Comparison of ENCODE assay signal across 8 cellular contexts in genomic region chr17:73166731-73167581, GRCh38. TPM values are rescaled to one million over a fixed set of nuclear protein-coding genes. Genes with fewer than 3 reads are reported as not detected.
DNase-seq lines count a peak whose midpoint lies in the region; ATAC-seq and TF ChIP-seq lines count a peak whose summit lies in the region.

No MANE protein-coding gene starts in this region.

- no peaks in the 10 kb centered on the region for H3K36me3 ChIP-seq in MG63

- peak; percentile 79 for DNase-seq in GM12865 (ENCODE audit: low read depth)
- DNase-seq in activated CD8-positive, alpha-beta T cell treated with anti-CD3 and anti-CD28 coated beads for 36 hours: peak; percentile 52
- DNase-seq in memory B cell (ENCODE audit: low spot score in 2 of 2): no peak
- DNase-seq in NCI-H2171 treated with DMSO at 0.1 percent for 48 hours (lab: John Stamatoyannopoulos, UW): no peak
- DNase-seq in MG63: no peak
- DNase-seq in NCI-H2107 treated with DMSO at 0.1 percent for 48 hours (lab: John Stamatoyannopoulos, UW; ENCODE audit: unreplicated experiment): no peak
- DNase-seq in NCI-H2227 treated with DMSO at 0.1 percent for 48 hours (lab: John Stamatoyannopoulos, UW): no peak

- peaks cover 46% of the 10 kb centered on the region for H3K27me3 ChIP-seq in MG63

- CTCF ChIA-PET in activated CD8-positive, alpha-beta T cell treated with anti-CD3 and anti-CD28 coated beads for 36 hours (lab: Charles Lee): interaction anchor here (1.8 to 2.7 kb wide), 3 partner anchors 11 to 440 kb away, joined by 4 to 16 read pairs (median 5); no protein-coding TSS in a partner anchor

- no peak for TF ChIP-seq CTCF in GM12865 (IDR thresholded peaks at IDR 0.05; ENCODE audit: insufficient read depth, low read depth, low read length, missing control alignments)
- no peak for TF ChIP-seq CTCF in activated CD8-positive, alpha-beta T cell treated with anti-CD3 and anti-CD28 coated beads for 36 hours (IDR thresholded peaks at IDR 0.05)

- intact Hi-C loops in activated CD8-positive, alpha-beta T cell treated with anti-CD3 and anti-CD28 coated beads for 36 hours (cut with micrococcal nuclease): no loop called here

- peak overlapping the region; percentile 29 for H3K4me3 Mint-ChIP-seq in activated CD8-positive, alpha-beta T cell treated with anti-CD3 and anti-CD28 coated beads for 36 hours
- peak overlapping the region; percentile 36 for H3K4me3 Mint-ChIP-seq in memory B cell

- peaks cover 66% of the 10 kb centered on the region for H3K27me3 Mint-ChIP-seq in activated CD8-positive, alpha-beta T cell treated with anti-CD3 and anti-CD28 coated beads for 36 hours
- H3K27me3 Mint-ChIP-seq in memory B cell: peaks cover 40% of the 10 kb centered on the region

- H3K4me3 ChIP-seq in GM12865 (ENCODE audit: low read depth, low read length) (peak overlapping the region; percentile 59), MG63 (no peak overlapping the region)

- H3K27ac Mint-ChIP-seq in activated CD8-positive, alpha-beta T cell treated with anti-CD3 and anti-CD28 coated beads for 36 hours: no peak overlapping the region
- no peak overlapping the region for H3K27ac Mint-ChIP-seq in memory B cell

- H3K4me1 Mint-ChIP-seq in activated CD8-positive, alpha-beta T cell treated with anti-CD3 and anti-CD28 coated beads for 36 hours (ENCODE audit: low read depth): peaks cover 26% of the 10 kb centered on the region
- H3K4me1 Mint-ChIP-seq in memory B cell: peaks cover 21% of the 10 kb centered on the region

- no peaks in the 10 kb centered on the region for H3K9me3 ChIP-seq in MG63

- POLR2A ChIA-PET in activated CD8-positive, alpha-beta T cell treated with anti-CD3 and anti-CD28 coated beads for 36 hours (lab: Charles Lee): interaction anchor here (1.3 kb wide), 1 partner anchor 26 kb away, joined by 6 read pairs; the partner anchor contains the start of gene COG1

- H3K9me3 Mint-ChIP-seq in activated CD8-positive, alpha-beta T cell treated with anti-CD3 and anti-CD28 coated beads for 36 hours: no peaks in the 10 kb centered on the region
- no peaks in the 10 kb centered on the region for H3K9me3 Mint-ChIP-seq in memory B cell

- H3K36me3 Mint-ChIP-seq in activated CD8-positive, alpha-beta T cell treated with anti-CD3 and anti-CD28 coated beads for 36 hours (ENCODE audit: low read depth): no peaks in the 10 kb centered on the region
- H3K36me3 Mint-ChIP-seq in memory B cell: no peaks in the 10 kb centered on the region

- ATAC-seq in HG02759 (IDR thresholded peaks at IDR 0.05; ENCODE audit: unreplicated experiment): peak; percentile 60
- peak; percentile 79 for ATAC-seq in activated CD8-positive, alpha-beta T cell treated with anti-CD3 and anti-CD28 coated beads for 36 hours
- ATAC-seq in memory B cell (ENCODE audit: low read depth): peak; percentile 66

RNA-seq across cellular contexts. Expression of gene SSTR2, which starts 2.1 kb away (rescaled TPM):
- under 1 TPM; 0.04 to 0.20 TPM for total RNA-seq in activated CD8-positive, alpha-beta T cell treated with anti-CD3 and anti-CD28 coated beads for 36 hours
- total RNA-seq in MG63 (2014; rRNA removed; shearing (Covaris generic); ENCODE audit: low replicate concordance): not detected in 2 replicates

RNA-seq across cellular contexts. Expression of gene COG1, which starts 25.9 kb away (rescaled TPM):
- total RNA-seq in activated CD8-positive, alpha-beta T cell treated with anti-CD3 and anti-CD28 coated beads for 36 hours: 10 to 100 TPM; 24.6 to 27.9 TPM
- total RNA-seq in MG63 (2014; rRNA removed; shearing (Covaris generic); ENCODE audit: low replicate concordance): 9.9 and 25.5 TPM in 2 replicates

Comparison
In these comparisons a context has a peak if more than half of its experiments do, and no peak if none do; other contexts are left out.
1. DNase-seq: peak in GM12865 (single experiment) and activated CD8-positive, alpha-beta T cell treated with anti-CD3 and anti-CD28 coated beads for 36 hours (single experiment); none in memory B cell (0 of 2), NCI-H2171 treated with DMSO at 0.1 percent for 48 hours (single experiment), MG63 (single experiment), NCI-H2107 treated with DMSO at 0.1 percent for 48 hours (single experiment) and NCI-H2227 treated with DMSO at 0.1 percent for 48 hours (single experiment).
2. Peak in every context shown above with its lines, with median percentiles within 50 percentile points of each other: ATAC-seq.